9 cellular contexts compared by ENCODE assay signal in genomic region chr6:168458101-168458500, GRCh38. TPM values are rescaled to one million over a fixed set of nuclear protein-coding genes. Genes with fewer than 3 reads are reported as not detected.
"Had no signal": no experiment of that assay in that cellular context is flagged by ENCODE, and none has a peak within 500 bp of the region (broad histone marks: within the 10 kb centered on the region; RNA-seq: fewer than 3 reads in every experiment).

No MANE protein-coding gene starts in this region.

- H3K4me2 ChIP-seq: GM23338, KMS-11 had no signal

- H3K27ac ChIP-seq: HL-60, KMS-11 had no signal

- H2AFZ ChIP-seq: GM23338 had no signal

- H3K4me1 Mint-ChIP-seq: IgD-negative memory B cell had no signal

- H3K27ac Mint-ChIP-seq: GM23338, IgD-negative memory B cell had no signal

- DNase-seq: H9, HCEC 1CT, KBM-7 had no signal

- H3K4me3 Mint-ChIP-seq: GM23338, H9, IgD-negative memory B cell had no signal

- H3K9me3 Mint-ChIP-seq: GM23338, H9 had no signal

- H3K4me3 ChIP-seq: GM23338 had no signal

- H3K9ac ChIP-seq: KMS-11 had no signal

- ATAC-seq: HepG2 had no signal

RNA-seq across cellular contexts. Expression of gene SMOC2, which starts 17.1 kb away (rescaled TPM):
- total RNA-seq: HepG2, HT1080 had no signal
- polyA plus RNA-seq: HepG2, IgD-negative memory B cell had no signal
